ENCODE assay signal across 22 cellular contexts in the genomic region with DNA sequence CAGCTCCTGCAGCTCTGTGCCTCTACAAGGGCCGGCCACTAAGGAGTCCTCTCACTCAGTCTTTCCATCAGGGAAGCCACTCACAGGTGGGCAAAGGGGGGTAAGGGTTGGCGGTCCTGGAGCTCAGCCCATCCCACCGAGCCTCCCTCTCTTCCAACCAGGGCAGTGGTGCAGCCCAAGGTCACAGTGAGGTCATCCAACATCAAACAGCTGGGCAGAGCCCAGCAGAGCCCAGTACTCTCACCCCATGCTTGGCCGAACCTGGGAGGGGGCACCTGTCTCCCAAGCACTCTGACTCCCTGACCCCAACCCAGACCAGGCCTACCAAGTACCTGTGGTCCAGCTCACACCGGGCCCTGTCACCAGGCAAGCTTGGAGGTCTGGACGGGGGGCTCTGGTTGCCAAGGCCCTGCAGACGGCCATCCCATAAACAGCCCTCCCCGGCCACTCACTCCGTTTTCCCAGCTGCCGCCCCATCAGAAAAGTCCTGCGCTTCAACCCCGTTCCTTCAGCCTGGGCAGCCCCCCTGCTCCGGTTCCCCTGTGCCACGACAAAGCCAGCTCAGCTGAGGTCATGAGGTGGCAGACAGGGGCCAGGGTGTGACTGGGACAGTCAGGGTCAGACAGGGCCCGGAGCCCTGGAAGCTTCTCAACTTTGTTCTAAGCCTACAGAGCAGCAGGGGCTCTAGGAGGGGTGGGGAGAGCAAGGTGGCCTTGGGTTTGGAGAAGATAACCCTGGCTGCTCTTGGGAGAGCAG. TPM values are rescaled to one million over a fixed set of nuclear protein-coding genes. Genes with fewer than 3 reads are reported as not detected.
DNase-seq lines count a peak whose midpoint lies in the region; ATAC-seq and TF ChIP-seq lines count a peak whose summit lies in the region.
"Had no signal": no experiment of that assay in that cellular context is flagged by ENCODE, and none has a peak within 500 bp of the region (broad histone marks: within the 10 kb centered on the region; RNA-seq: fewer than 3 reads in every experiment).

No MANE protein-coding gene starts in this region.

- H3K9ac ChIP-seq in BLaER1 = peak overlapping the region; percentile 62
- H3K9ac ChIP-seq in neuronal stem cell (ENCODE audit: low read depth, low read length, poor library complexity) = no peak overlapping the region
- H3K9ac ChIP-seq: SK-N-SH had no signal

- intact Hi-C loops in left colon (cut with DNase I, micrococcal nuclease) = no loop called here

- peak overlapping the region; percentile 78 for H3K27ac ChIP-seq in BLaER1
- peak overlapping the region; percentile 81 for H3K27ac ChIP-seq in RWPE1
- no peak overlapping the region for H3K27ac ChIP-seq in neuronal stem cell (replicated peaks; ENCODE audit: low read length)
- H3K27ac ChIP-seq: C4-2B, dorsolateral prefrontal cortex had no signal

- H2AK5ac ChIP-seq in neuronal stem cell (ENCODE audit: low read depth, low read length) = peak overlapping the region; percentile 84

- no peak for TF ChIP-seq CTCF in RWPE1 (conservative IDR thresholded peaks at IDR 0.05; ENCODE audit: low read depth)

- H3K36me3 ChIP-seq in BLaER1 (no peaks in the 10 kb centered on the region), neuronal stem cell (replicated peaks in 1 of 2; ENCODE audit: control insufficient read depth in 2 of 2, insufficient read depth in 2 of 2, low read length in 2 of 2) (no peaks in the 10 kb centered on the region)

- H3K18ac ChIP-seq in neuronal stem cell (ENCODE audit: low read length) = peak overlapping the region; percentile 76

- H2BK12ac ChIP-seq in neuronal stem cell (ENCODE audit: low read length) = peak overlapping the region; percentile 73

- peak overlapping the region; percentile 66 for H2BK5ac ChIP-seq in neuronal stem cell (ENCODE audit: low read length)

- peaks cover 20% of the 10 kb centered on the region for H4K20me1 ChIP-seq in BLaER1

- ATAC-seq in left colon = no peak
- ATAC-seq in SK-N-SH treated with all-trans-retinoic acid at 6 μM for 48 hours = no peak
- no peak for ATAC-seq in HG03565 (IDR thresholded peaks at IDR 0.05; ENCODE audit: unreplicated experiment)
- ATAC-seq: activated CD8-positive, alpha-beta memory T cell treated with anti-CD3 and anti-CD28 coated beads, Interleukin-2, amount 10 ng/mL, durations not matched to agents 7 days and 5 days; activated T-cell treated with anti-CD3 and anti-CD28 coated beads, Interleukin-2, amount 50 U/mL, for 72 hours had no signal

- H3K14ac ChIP-seq in neuronal stem cell (ENCODE audit: low read length) = peak overlapping the region; percentile 56

- CTCF ChIA-PET in RWPE1 (lab: Yijun Ruan, JAX) = interaction anchor here (0.6 to 0.7 kb wide), 2 partner anchors 221 to 228 kb away, joined by 3 read pairs; no protein-coding TSS in a partner anchor

- WGBS in neuronal stem cell (ENCODE audit: extremely low coverage in 2 of 2, insufficient read length in 2 of 2, insufficient replicate concordance in 1 of 2), 2 donors = no CpG with 5 or more reads among the region's 15 CpGs

- H3K23ac ChIP-seq in neuronal stem cell (ENCODE audit: low read depth, low read length, poor library complexity) = no peak overlapping the region

- H4K8ac ChIP-seq in neuronal stem cell (ENCODE audit: low read depth, low read length) = peak overlapping the region; percentile 17

- no peak overlapping the region for H2AFZ ChIP-seq in neuronal stem cell (ENCODE audit: low read length)

- H3K4me2 ChIP-seq in BLaER1 = peak overlapping the region; percentile 99
- H3K4me2 ChIP-seq in neuronal stem cell (ENCODE audit: insufficient read depth, low read length, poor library complexity, severe bottlenecking) = no peak overlapping the region
- H3K4me2 ChIP-seq: SK-N-SH had no signal

- DNase-seq in RWPE1 (ENCODE audit: low spot score) (no peak), left colon (peak; percentile 1 to 19), neuronal stem cell (ENCODE audit: low spot score) (no peak), NCI-H1092 treated with DMSO at 0.1 percent for 48 hours (lab: John Stamatoyannopoulos, UW) (no peak)
- DNase-seq: activated CD4-positive, alpha-beta T cell treated with anti-CD3 and anti-CD28 coated beads for 48 hours; activated CD8-positive, alpha-beta memory T cell treated with anti-CD3 and anti-CD28 coated beads, Interleukin-2, amount 10 ng/mL, durations not matched to agents 7 days and 5 days; activated naive CD4-positive, alpha-beta T cell treated with anti-CD3 and anti-CD28 coated beads, Interleukin-2, amount 50 U/mL, for 16 hours; activated T-cell treated with anti-CD3 and anti-CD28 coated beads, Interleukin-2, amount 50 U/mL, for 72 hours; anterior cingulate cortex; H7; KG1; MM.1S; NCI-H1436 treated with DMSO at 0.1 percent for 48 hours; NCI-H510A; SK-N-SH; stimulated activated CD4-positive, alpha-beta T cell treated with anti-CD3 and anti-CD28 coated beads, Interleukin-1b, Interleukin-23, amount 100 ng/mL, for 48 hours had no signal

- no peaks in the 10 kb centered on the region for H3K27me3 ChIP-seq in BLaER1
- H3K27me3 ChIP-seq in neuronal stem cell (ENCODE audit: control insufficient read depth in 3 of 3, insufficient read depth in 3 of 3, low read depth in 1 of 3, low read length in 3 of 3) = no peaks in the 10 kb centered on the region
- H3K27me3 ChIP-seq: dorsolateral prefrontal cortex had no signal

- H4K91ac ChIP-seq in neuronal stem cell (ENCODE audit: low read depth, low read length, poor library complexity) = no peak overlapping the region

- H2BK120ac ChIP-seq in neuronal stem cell (ENCODE audit: low read depth, low read length) = peak overlapping the region; percentile 61

- peak overlapping the region; percentile 78 for H2BK15ac ChIP-seq in neuronal stem cell (ENCODE audit: low read length)

- H3K4me3 ChIP-seq in BLaER1 (peak overlapping the region; percentile 49), neuronal stem cell (ENCODE audit: low read length in 2 of 2) (no peak overlapping the region)
- H3K4me3 ChIP-seq: dorsolateral prefrontal cortex, skin epidermis had no signal

- H3K4ac ChIP-seq in neuronal stem cell (ENCODE audit: low read length) = no peak overlapping the region

- H3K9me3 ChIP-seq in BLaER1 (peaks cover 16% of the 10 kb centered on the region), neuronal stem cell (replicated peaks in 1 of 2; ENCODE audit: control insufficient read depth in 2 of 2, insufficient read depth in 1 of 2, low read depth in 1 of 2, low read length in 2 of 2) (no peaks in the 10 kb centered on the region)
- H3K9me3 ChIP-seq: SK-N-SH had no signal

- POLR2A ChIA-PET in RWPE1 (lab: Yijun Ruan, JAX; ENCODE audit: low non-redundant PET) = no interaction called here

- H3K79me1 ChIP-seq in neuronal stem cell (ENCODE audit: low read depth, low read length) = no peaks in the 10 kb centered on the region

- H3K4me1 ChIP-seq in BLaER1 = peaks cover 71% of the 10 kb centered on the region
- no peaks in the 10 kb centered on the region for H3K4me1 ChIP-seq in neuronal stem cell (ENCODE audit: control insufficient read depth in 2 of 2, insufficient read depth in 1 of 2, low read depth in 1 of 2, low read length in 2 of 2)

TF ChIP-seq in SK-N-SH treated with all-trans-retinoic acid at 6 μM for 48 hours, 23 proteins besides CTCF, POLR2A, EP300 and RAD21 (continues in another document):
- TF ChIP-seq ISL1 (CRISPR knock-in tag; IDR thresholded peaks at IDR 0.05) (no peak), CSDC2 (CRISPR knock-in tag; IDR thresholded peaks at IDR 0.05) (no peak), SNAI2 (CRISPR knock-in tag; IDR thresholded peaks at IDR 0.05) (no peak), ESRRG (CRISPR knock-in tag; IDR thresholded peaks at IDR 0.05) (no peak), ZNF565 (CRISPR knock-in tag; conservative IDR thresholded peaks at IDR 0.05; ENCODE audit: low read depth) (no peak), ZFP3 (CRISPR knock-in tag; IDR thresholded peaks at IDR 0.05) (no peak), RARB (CRISPR knock-in tag; IDR thresholded peaks at IDR 0.05) (no peak), ZFP30 (CRISPR knock-in tag; IDR thresholded peaks at IDR 0.05) (no peak), ZNF70 (CRISPR knock-in tag; IDR thresholded peaks at IDR 0.05) (no peak), ZNF8 (CRISPR knock-in tag; IDR thresholded peaks at IDR 0.05) (no peak), BACH2 (CRISPR knock-in tag; IDR thresholded peaks at IDR 0.05; ENCODE audit: borderline replicate concordance) (no peak), TOX (CRISPR knock-in tag; IDR thresholded peaks at IDR 0.05; ENCODE audit: borderline replicate concordance) (no peak), ARNTL (CRISPR knock-in tag; IDR thresholded peaks at IDR 0.05; ENCODE audit: borderline replicate concordance, low read depth) (no peak), GLIS3 (CRISPR knock-in tag; IDR thresholded peaks at IDR 0.05) (no peak), PPARA (CRISPR knock-in tag; IDR thresholded peaks at IDR 0.05; ENCODE audit: borderline replicate concordance) (no peak)
- TF ChIP-seq, protein P1, sequence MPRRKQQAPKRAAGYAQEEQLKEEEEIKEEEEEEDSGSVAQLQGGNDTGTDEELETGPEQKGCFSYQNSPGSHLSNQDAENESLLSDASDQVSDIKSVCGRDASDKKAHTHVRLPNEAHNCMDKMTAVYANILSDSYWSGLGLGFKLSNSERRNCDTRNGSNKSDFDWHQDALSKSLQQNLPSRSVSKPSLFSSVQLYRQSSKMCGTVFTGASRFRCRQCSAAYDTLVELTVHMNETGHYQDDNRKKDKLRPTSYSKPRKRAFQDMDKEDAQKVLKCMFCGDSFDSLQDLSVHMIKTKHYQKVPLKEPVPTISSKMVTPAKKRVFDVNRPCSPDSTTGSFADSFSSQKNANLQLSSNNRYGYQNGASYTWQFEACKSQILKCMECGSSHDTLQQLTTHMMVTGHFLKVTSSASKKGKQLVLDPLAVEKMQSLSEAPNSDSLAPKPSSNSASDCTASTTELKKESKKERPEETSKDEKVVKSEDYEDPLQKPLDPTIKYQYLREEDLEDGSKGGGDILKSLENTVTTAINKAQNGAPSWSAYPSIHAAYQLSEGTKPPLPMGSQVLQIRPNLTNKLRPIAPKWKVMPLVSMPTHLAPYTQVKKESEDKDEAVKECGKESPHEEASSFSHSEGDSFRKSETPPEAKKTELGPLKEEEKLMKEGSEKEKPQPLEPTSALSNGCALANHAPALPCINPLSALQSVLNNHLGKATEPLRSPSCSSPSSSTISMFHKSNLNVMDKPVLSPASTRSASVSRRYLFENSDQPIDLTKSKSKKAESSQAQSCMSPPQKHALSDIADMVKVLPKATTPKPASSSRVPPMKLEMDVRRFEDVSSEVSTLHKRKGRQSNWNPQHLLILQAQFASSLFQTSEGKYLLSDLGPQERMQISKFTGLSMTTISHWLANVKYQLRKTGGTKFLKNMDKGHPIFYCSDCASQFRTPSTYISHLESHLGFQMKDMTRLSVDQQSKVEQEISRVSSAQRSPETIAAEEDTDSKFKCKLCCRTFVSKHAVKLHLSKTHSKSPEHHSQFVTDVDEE (CRISPR knock-in tag; IDR thresholded peaks at IDR 0.05) = no peak

RNA-seq across cellular contexts. Expression of a gene that starts 27.5 kb away (rescaled TPM):
- 10 to 100 TPM; 58.7 to 80.2 TPM for total RNA-seq in left colon
- polyA plus RNA-seq in neuronal stem cell (2013, experiment 1 of 2) = 6.2 TPM
- polyA plus RNA-seq in neuronal stem cell (2013, experiment 2 of 2) = 5.7 TPM

Comparison
In these comparisons a context has a peak if more than half of its experiments do, and no peak if none do; other contexts are left out.
1. DNase-seq: peak in left colon (2 of 2); none in RWPE1 (single experiment), neuronal stem cell (single experiment) and NCI-H1092 treated with DMSO at 0.1 percent for 48 hours (single experiment).